Comparison of ENCODE assay signal across 8 cellular contexts in genomic region chr21:44337941-44338895, GRCh38. TPM values are rescaled to one million over a fixed set of nuclear protein-coding genes. Genes with fewer than 3 reads are reported as not detected.
DNase-seq lines count a peak whose midpoint lies in the region; ATAC-seq and TF ChIP-seq lines count a peak whose summit lies in the region.

No MANE protein-coding gene starts in this region.

- no peaks in the 10 kb centered on the region for H3K79me2 ChIP-seq in GM23338 (replicated peaks; ENCODE audit: insufficient read depth)

- intact Hi-C loops in head of caudate nucleus (cut with DNase I) = no loop called here

- H3K36me3 ChIP-seq in GM23338 (ENCODE audit: insufficient read depth) = no peaks in the 10 kb centered on the region

- peaks cover 28% of the 10 kb centered on the region for H3K4me1 Mint-ChIP-seq in GM23338

- no peaks in the 10 kb centered on the region for H3K9me3 Mint-ChIP-seq in GM23338

- peak overlapping the region; percentile 78 for H3K4me2 ChIP-seq in GM23338

- peaks cover 4% of the 10 kb centered on the region for H3K27me3 Mint-ChIP-seq in GM23338 (ENCODE audit: insufficient read depth, low read depth, poor library complexity)

- H3K4me1 ChIP-seq in GM23338 (ENCODE audit: insufficient read depth) = peaks cover 16% of the 10 kb centered on the region; the same call in 1 of the 2 replicates

- peak overlapping the region; percentile 66 for H3K4me3 ChIP-seq in GM23338

- no peak overlapping the region for H2AFZ ChIP-seq in GM23338

- TF ChIP-seq CTCF in GM23338 (conservative IDR thresholded peaks at IDR 0.05; ENCODE audit: low read depth in 2 of 2) = peak; percentile 23 to 50; a peak in 2 of 4 replicates
- no peak for TF ChIP-seq CTCF in omental fat pad (IDR thresholded peaks at IDR 0.05)

- ATAC-seq in GM23338 (peak; percentile 52), omental fat pad (ENCODE audit: low FRiP score) (peak; percentile 33), HG02678 (IDR thresholded peaks at IDR 0.05; ENCODE audit: unreplicated experiment) (no peak)

- no peaks in the 10 kb centered on the region for H3K9me2 ChIP-seq in GM23338 (ENCODE audit: insufficient read depth)

- no peaks in the 10 kb centered on the region; the same call in 2 of the 3 replicates for H3K36me3 Mint-ChIP-seq in GM23338 (ENCODE audit: low read depth)

- DNase-seq in Ammon's horn (ENCODE audit: low spot score) = peak; percentile 83
- peak; percentile 85 for DNase-seq in GM23338 (ENCODE audit: low spot score)
- peak; percentile 49 for DNase-seq in NCI-H748 treated with DMSO at 0.1 percent for 48 hours (lab: John Stamatoyannopoulos, UW)
- DNase-seq in amniotic epithelial cell (ENCODE audit: low read depth) = peak; percentile 29
- DNase-seq in head of caudate nucleus = peak; percentile 61 to 94 (median 83)
- DNase-seq in omental fat pad (ENCODE audit: low spot score) = no peak
- no peak for DNase-seq in NCI-H187 (lab: John Stamatoyannopoulos, UW)

- H3K27ac ChIP-seq in GM23338 (ENCODE audit: low read depth) = peak overlapping the region; percentile 66

- H4K20me1 ChIP-seq in GM23338 (replicated peaks; ENCODE audit: insufficient read depth) = no peaks in the 10 kb centered on the region

- H3K27me3 ChIP-seq in GM23338 (ENCODE audit: insufficient read depth) = no peaks in the 10 kb centered on the region

- peaks cover 13% of the 10 kb centered on the region; the same call in 1 of the 2 replicates for H3F3A ChIP-seq in GM23338 (replicated peaks; ENCODE audit: low read depth)

- peak overlapping the region; percentile 74 for H3K4me3 Mint-ChIP-seq in GM23338

- H3K27ac Mint-ChIP-seq in GM23338 = peak overlapping the region; percentile 59; the same call in 1 of the 2 replicates

TF ChIP-seq in GM23338, 12 proteins besides CTCF, POLR2A, EP300 and RAD21 (continues in another document):
- TF ChIP-seq JUNB (IDR thresholded peaks at IDR 0.05; ENCODE audit: unreplicated experiment) = no peak
- TF ChIP-seq ZNF331 (CRISPR knock-in tag; IDR thresholded peaks at IDR 0.05; ENCODE audit: low read depth) = no peak
- TF ChIP-seq ZNF114 (CRISPR knock-in tag; IDR thresholded peaks at IDR 0.05) = no peak
- TF ChIP-seq NANOG (IDR thresholded peaks at IDR 0.05; ENCODE audit: borderline replicate concordance) = no peak
- no peak for TF ChIP-seq ETS1 (IDR thresholded peaks at IDR 0.05)
- no peak for TF ChIP-seq CREB1 (CRISPR knock-in tag; IDR thresholded peaks at IDR 0.05; ENCODE audit: low read depth)
- no peak for TF ChIP-seq REST (IDR thresholded peaks at IDR 0.05; ENCODE audit: unreplicated experiment)
- no peak for TF ChIP-seq EZH2phosphoT487 (IDR thresholded peaks at IDR 0.05; ENCODE audit: unreplicated experiment)
- TF ChIP-seq STAT1 (IDR thresholded peaks at IDR 0.05; ENCODE audit: unreplicated experiment) = no peak
- no peak for TF ChIP-seq EZH2 (IDR thresholded peaks at IDR 0.05; ENCODE audit: low read depth, unreplicated experiment)
- TF ChIP-seq POLR2AphosphoS5 (IDR thresholded peaks at IDR 0.05; ENCODE audit: low read depth) = no peak

RNA-seq across cellular contexts. Expression of gene CFAP410, which starts 1.0 kb away (rescaled TPM):
- 23.2 and 24.0 TPM in 2 replicates for total RNA-seq in GM23338 (2014; rRNA removed; shearing (Covaris generic))
- polyA plus RNA-seq in GM23338 (2016; fragmentation: Nextera tagmentation; extraction: Ambion mirVana) = 11.0 and 15.4 TPM in 2 replicates
- total RNA-seq in omental fat pad = 10 to 100 TPM; 18.5 to 35.3 (median 23.6) TPM

RNA-seq across cellular contexts. Expression of gene TRPM2, which starts 15.2 kb away (rescaled TPM):
- total RNA-seq in GM23338 (2014; rRNA removed; shearing (Covaris generic)) = 0.83 and 2.0 TPM in 2 replicates
- 0.50 and 0.53 TPM in 2 replicates for polyA plus RNA-seq in GM23338 (2016; fragmentation: Nextera tagmentation; extraction: Ambion mirVana)
- total RNA-seq in omental fat pad = 1 to 10 TPM; 3.9 to 9.3 (median 6.6) TPM

RNA-seq across cellular contexts. Expression of gene PFKL, which starts 38.4 kb away (rescaled TPM):
- total RNA-seq in GM23338 (2014; rRNA removed; shearing (Covaris generic)) = 92.3 and 106 TPM in 2 replicates
- polyA plus RNA-seq in GM23338 (2016; fragmentation: Nextera tagmentation; extraction: Ambion mirVana) = 39.9 and 40.3 TPM in 2 replicates
- 100 to 1,000 TPM in 3 of 4 donors, 10 to 100 TPM in 1; 75.7 to 114 (median 104) TPM for total RNA-seq in omental fat pad

RNA-seq across cellular contexts. Expression of gene AIRE, which starts 52.5 kb away (rescaled TPM):
- total RNA-seq in GM23338 (2014; rRNA removed; shearing (Covaris generic)) = 0.10 TPM in 1 of 2 replicates, not detected in the other
- polyA plus RNA-seq in GM23338 (2016; fragmentation: Nextera tagmentation; extraction: Ambion mirVana) = not detected in 2 replicates
- total RNA-seq in omental fat pad = under 1 TPM in 1 of 4 donors, not detected in 3; 0.12 TPM

Comparison
In these comparisons a context has a peak if more than half of its experiments do, and no peak if none do; other contexts are left out.
1. DNase-seq: peak in Ammon's horn (single experiment), GM23338 (single experiment), NCI-H748 treated with DMSO at 0.1 percent for 48 hours (single experiment), amniotic epithelial cell (single experiment) and head of caudate nucleus (42 of 42); none in omental fat pad (single experiment) and NCI-H187 (0 of 2).
2. CTCF ChIP-seq: peak in GM23338 (2 of 2); none in omental fat pad (0 of 3).